ENCODE assay signal across 1 cellular context in the genomic region with DNA sequence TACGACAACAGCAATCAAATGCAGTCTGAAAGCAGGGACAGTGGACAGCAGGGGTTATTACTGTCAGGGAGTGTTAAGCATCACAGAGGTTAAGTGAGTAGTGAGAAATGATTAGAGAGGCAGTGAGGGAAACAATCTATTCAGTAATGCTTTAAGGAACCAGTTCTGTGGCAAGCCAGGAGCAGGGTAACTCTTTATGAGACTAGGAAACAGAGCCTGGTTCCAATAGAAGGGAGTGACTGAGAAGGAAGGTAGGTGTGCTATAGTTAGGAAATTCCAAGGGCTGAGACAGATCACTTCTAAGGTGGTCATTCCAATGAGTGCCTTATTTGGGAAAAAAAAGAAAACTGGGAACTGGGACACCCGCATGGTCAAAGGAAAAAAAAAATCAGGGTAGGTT.
TF ChIP-seq lines count a peak whose summit lies in the region.

No MANE protein-coding gene starts in this region.

TF ChIP-seq in GM12878, 131 proteins besides CTCF, POLR2A, EP300 and RAD21:
- TF ChIP-seq, protein P1, sequence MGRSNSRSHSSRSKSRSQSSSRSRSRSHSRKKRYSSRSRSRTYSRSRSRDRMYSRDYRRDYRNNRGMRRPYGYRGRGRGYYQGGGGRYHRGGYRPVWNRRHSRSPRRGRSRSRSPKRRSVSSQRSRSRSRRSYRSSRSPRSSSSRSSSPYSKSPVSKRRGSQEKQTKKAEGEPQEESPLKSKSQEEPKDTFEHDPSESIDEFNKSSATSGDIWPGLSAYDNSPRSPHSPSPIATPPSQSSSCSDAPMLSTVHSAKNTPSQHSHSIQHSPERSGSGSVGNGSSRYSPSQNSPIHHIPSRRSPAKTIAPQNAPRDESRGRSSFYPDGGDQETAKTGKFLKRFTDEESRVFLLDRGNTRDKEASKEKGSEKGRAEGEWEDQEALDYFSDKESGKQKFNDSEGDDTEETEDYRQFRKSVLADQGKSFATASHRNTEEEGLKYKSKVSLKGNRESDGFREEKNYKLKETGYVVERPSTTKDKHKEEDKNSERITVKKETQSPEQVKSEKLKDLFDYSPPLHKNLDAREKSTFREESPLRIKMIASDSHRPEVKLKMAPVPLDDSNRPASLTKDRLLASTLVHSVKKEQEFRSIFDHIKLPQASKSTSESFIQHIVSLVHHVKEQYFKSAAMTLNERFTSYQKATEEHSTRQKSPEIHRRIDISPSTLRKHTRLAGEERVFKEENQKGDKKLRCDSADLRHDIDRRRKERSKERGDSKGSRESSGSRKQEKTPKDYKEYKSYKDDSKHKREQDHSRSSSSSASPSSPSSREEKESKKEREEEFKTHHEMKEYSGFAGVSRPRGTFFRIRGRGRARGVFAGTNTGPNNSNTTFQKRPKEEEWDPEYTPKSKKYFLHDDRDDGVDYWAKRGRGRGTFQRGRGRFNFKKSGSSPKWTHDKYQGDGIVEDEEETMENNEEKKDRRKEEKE (IDR thresholded peaks at IDR 0.05) = no peak
- TF ChIP-seq, protein P2, sequence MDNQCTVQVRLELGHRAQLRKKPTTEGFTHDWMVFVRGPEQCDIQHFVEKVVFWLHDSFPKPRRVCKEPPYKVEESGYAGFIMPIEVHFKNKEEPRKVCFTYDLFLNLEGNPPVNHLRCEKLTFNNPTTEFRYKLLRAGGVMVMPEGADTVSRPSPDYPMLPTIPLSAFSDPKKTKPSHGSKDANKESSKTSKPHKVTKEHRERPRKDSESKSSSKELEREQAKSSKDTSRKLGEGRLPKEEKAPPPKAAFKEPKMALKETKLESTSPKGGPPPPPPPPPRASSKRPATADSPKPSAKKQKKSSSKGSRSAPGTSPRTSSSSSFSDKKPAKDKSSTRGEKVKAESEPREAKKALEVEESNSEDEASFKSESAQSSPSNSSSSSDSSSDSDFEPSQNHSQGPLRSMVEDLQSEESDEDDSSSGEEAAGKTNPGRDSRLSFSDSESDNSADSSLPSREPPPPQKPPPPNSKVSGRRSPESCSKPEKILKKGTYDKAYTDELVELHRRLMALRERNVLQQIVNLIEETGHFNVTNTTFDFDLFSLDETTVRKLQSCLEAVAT (IDR thresholded peaks at IDR 0.05) = no peak
- TF ChIP-seq, protein P3, sequence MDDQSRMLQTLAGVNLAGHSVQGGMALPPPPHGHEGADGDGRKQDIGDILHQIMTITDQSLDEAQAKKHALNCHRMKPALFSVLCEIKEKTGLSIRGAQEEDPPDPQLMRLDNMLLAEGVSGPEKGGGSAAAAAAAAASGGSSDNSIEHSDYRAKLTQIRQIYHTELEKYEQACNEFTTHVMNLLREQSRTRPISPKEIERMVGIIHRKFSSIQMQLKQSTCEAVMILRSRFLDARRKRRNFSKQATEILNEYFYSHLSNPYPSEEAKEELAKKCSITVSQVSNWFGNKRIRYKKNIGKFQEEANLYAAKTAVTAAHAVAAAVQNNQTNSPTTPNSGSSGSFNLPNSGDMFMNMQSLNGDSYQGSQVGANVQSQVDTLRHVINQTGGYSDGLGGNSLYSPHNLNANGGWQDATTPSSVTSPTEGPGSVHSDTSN (IDR thresholded peaks at IDR 0.05; ENCODE audit: insufficient replicate concordance, low read depth, low read length) = no peak
- TF ChIP-seq RUNX3 (IDR thresholded peaks at IDR 0.05; ENCODE audit: low read length) = no peak
- TF ChIP-seq NFYA (IDR thresholded peaks at IDR 0.05; ENCODE audit: borderline replicate concordance, low read depth, low read length) = no peak
- no peak for TF ChIP-seq PAX5 (IDR thresholded peaks at IDR 0.05; ENCODE audit: borderline replicate concordance, low read depth, low read length)
- TF ChIP-seq RCOR1 (conservative IDR thresholded peaks at IDR 0.05; ENCODE audit: low read depth, low read length) = no peak
- TF ChIP-seq, protein P4, sequence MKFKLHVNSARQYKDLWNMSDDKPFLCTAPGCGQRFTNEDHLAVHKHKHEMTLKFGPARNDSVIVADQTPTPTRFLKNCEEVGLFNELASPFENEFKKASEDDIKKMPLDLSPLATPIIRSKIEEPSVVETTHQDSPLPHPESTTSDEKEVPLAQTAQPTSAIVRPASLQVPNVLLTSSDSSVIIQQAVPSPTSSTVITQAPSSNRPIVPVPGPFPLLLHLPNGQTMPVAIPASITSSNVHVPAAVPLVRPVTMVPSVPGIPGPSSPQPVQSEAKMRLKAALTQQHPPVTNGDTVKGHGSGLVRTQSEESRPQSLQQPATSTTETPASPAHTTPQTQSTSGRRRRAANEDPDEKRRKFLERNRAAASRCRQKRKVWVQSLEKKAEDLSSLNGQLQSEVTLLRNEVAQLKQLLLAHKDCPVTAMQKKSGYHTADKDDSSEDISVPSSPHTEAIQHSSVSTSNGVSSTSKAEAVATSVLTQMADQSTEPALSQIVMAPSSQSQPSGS (IDR thresholded peaks at IDR 0.05; ENCODE audit: low read length) = no peak
- TF ChIP-seq SIN3A (IDR thresholded peaks at IDR 0.05; ENCODE audit: low read depth, low read length) = no peak
- TF ChIP-seq HDAC6 (IDR thresholded peaks at IDR 0.05; ENCODE audit: unreplicated experiment) = no peak
- TF ChIP-seq IRF4 (IDR thresholded peaks at IDR 0.05; ENCODE audit: low read depth, low read length) = no peak
